In genomic region chr16:53711390-53711789, GRCh38 we compare ENCODE assay signal across 27 cellular contexts.
"Had no signal": no experiment of that assay in that cellular context is flagged by ENCODE, and none has a peak within 500 bp of the region (broad histone marks: within the 10 kb centered on the region; RNA-seq: fewer than 3 reads in every experiment).

No MANE protein-coding gene starts in this region.

- H3K27ac ChIP-seq: brain microvascular endothelial cell, VCaP had no signal

- H3K9me3 Mint-ChIP-seq: activated CD4-positive, alpha-beta memory T cell treated with anti-CD3 and anti-CD28 coated beads for 36 hours; activated naive CD4-positive, alpha-beta T cell treated with anti-CD3 and anti-CD28 coated beads, Interleukin-2, amount 10 ng/mL, durations not matched to agents 7 days and 5 days; activated naive CD4-positive, alpha-beta T cell treated with anti-CD3 and anti-CD28 coated beads, Interleukin-2, amount 50 U/mL, for 72 hours; activated naive CD8-positive, alpha-beta T cell treated with anti-CD3 and anti-CD28 coated beads, Interleukin-2, amount 10 ng/mL, durations not matched to agents 7 days and 5 days; activated T-helper 1 cell treated with anti-CD3 and anti-CD28 coated beads, Interleukin-12 subunit alpha, Interleukin-12 subunit beta, Interleukin-2, Interleukin-4 antibody, amounts not matched to agents 30 ng/mL and 10 ng/mL and 1 ng/mL, durations not matched to agents 14 hours and 24 hours and 36 hours; central memory CD8-positive, alpha-beta T cell; WTC11 had no signal

- H3K27me3 ChIP-seq: brain microvascular endothelial cell had no signal

- H3K4me3 Mint-ChIP-seq: activated CD4-positive, alpha-beta memory T cell treated with anti-CD3 and anti-CD28 coated beads for 36 hours; activated CD8-positive, alpha-beta memory T cell treated with anti-CD3 and anti-CD28 coated beads, Interleukin-2, amount 10 ng/mL, durations not matched to agents 7 days and 5 days; activated CD8-positive, alpha-beta T cell treated with anti-CD3 and anti-CD28 coated beads, Interleukin-2, amount 10 ng/mL, durations not matched to agents 7 days and 5 days; activated naive CD4-positive, alpha-beta T cell treated with anti-CD3 and anti-CD28 coated beads, Interleukin-2, amount 10 ng/mL, durations not matched to agents 7 days and 5 days; activated naive CD8-positive, alpha-beta T cell treated with anti-CD3 and anti-CD28 coated beads, Interleukin-2, amount 10 ng/mL, durations not matched to agents 7 days and 5 days; activated T-helper 1 cell treated with anti-CD3 and anti-CD28 coated beads, Interleukin-12 subunit alpha, Interleukin-12 subunit beta, Interleukin-2, Interleukin-4 antibody, amounts not matched to agents 30 ng/mL and 10 ng/mL and 1 ng/mL, durations not matched to agents 14 hours and 24 hours and 36 hours; central memory CD8-positive, alpha-beta T cell; WTC11 had no signal

- H3K4me1 Mint-ChIP-seq: activated naive CD8-positive, alpha-beta T cell treated with anti-CD3 and anti-CD28 coated beads, Interleukin-2, amount 10 ng/mL, durations not matched to agents 7 days and 5 days had no signal

- H3K36me3 ChIP-seq: brain microvascular endothelial cell had no signal

- H3K36me3 Mint-ChIP-seq: WTC11 had no signal

- FAIRE-seq: bronchial epithelial cell, frontal cortex, TTC549 had no signal

- DNase-seq: activated CD4-positive, alpha-beta memory T cell treated with anti-CD3 and anti-CD28 coated beads for 36 hours; activated CD4-positive, alpha-beta T cell treated with anti-CD3 and anti-CD28 coated beads for 1 hour; activated CD4-positive, alpha-beta T cell treated with anti-CD3 and anti-CD28 coated beads for 48 hours; activated CD8-positive, alpha-beta memory T cell treated with anti-CD3 and anti-CD28 coated beads, Interleukin-2, amount 10 ng/mL, durations not matched to agents 7 days and 5 days; activated CD8-positive, alpha-beta memory T cell treated with anti-CD3 and anti-CD28 coated beads, Interleukin-2, amount 50 U/mL, for 4 hours; activated CD8-positive, alpha-beta T cell treated with anti-CD3 and anti-CD28 coated beads, Interleukin-2, amount 10 ng/mL, durations not matched to agents 7 days and 5 days; activated gamma-delta T cell; activated naive CD4-positive, alpha-beta T cell; activated naive CD4-positive, alpha-beta T cell treated with anti-CD3 and anti-CD28 coated beads, Interleukin-2, amount 10 ng/mL, durations not matched to agents 7 days and 5 days; activated naive CD8-positive, alpha-beta T cell treated with anti-CD3 and anti-CD28 coated beads, Interleukin-2, amount 10 ng/mL, durations not matched to agents 7 days and 5 days; activated T-cell treated with anti-CD3 and anti-CD28 coated beads, Interleukin-2, amount 50 U/mL, for 1 hour; activated T-cell treated with anti-CD3 and anti-CD28 coated beads, Interleukin-2, amount 50 U/mL, for 48 hours; amniotic stem cell; anterior cingulate cortex; brain microvascular endothelial cell; effector CD8-positive, alpha-beta T cell; foreskin fibroblast; head of caudate nucleus; T-helper 2 cell had no signal

- H3K27ac Mint-ChIP-seq: activated CD4-positive, alpha-beta memory T cell treated with anti-CD3 and anti-CD28 coated beads for 36 hours; activated CD8-positive, alpha-beta memory T cell treated with anti-CD3 and anti-CD28 coated beads, Interleukin-2, amount 10 ng/mL, durations not matched to agents 7 days and 5 days; activated CD8-positive, alpha-beta T cell treated with anti-CD3 and anti-CD28 coated beads, Interleukin-2, amount 10 ng/mL, durations not matched to agents 7 days and 5 days; activated naive CD4-positive, alpha-beta T cell treated with anti-CD3 and anti-CD28 coated beads, Interleukin-2, amount 10 ng/mL, durations not matched to agents 7 days and 5 days; activated naive CD4-positive, alpha-beta T cell treated with anti-CD3 and anti-CD28 coated beads, Interleukin-2, amount 50 U/mL, for 72 hours; activated naive CD8-positive, alpha-beta T cell treated with anti-CD3 and anti-CD28 coated beads, Interleukin-2, amount 10 ng/mL, durations not matched to agents 7 days and 5 days; activated T-helper 1 cell treated with anti-CD3 and anti-CD28 coated beads, Interleukin-12 subunit alpha, Interleukin-12 subunit beta, Interleukin-2, Interleukin-4 antibody, amounts not matched to agents 30 ng/mL and 10 ng/mL and 1 ng/mL, durations not matched to agents 14 hours and 24 hours and 36 hours; WTC11 had no signal

- H3K27me3 Mint-ChIP-seq: activated CD4-positive, alpha-beta memory T cell treated with anti-CD3 and anti-CD28 coated beads for 36 hours; activated CD8-positive, alpha-beta memory T cell treated with anti-CD3 and anti-CD28 coated beads, Interleukin-2, amount 10 ng/mL, durations not matched to agents 7 days and 5 days; activated naive CD4-positive, alpha-beta T cell treated with anti-CD3 and anti-CD28 coated beads, Interleukin-2, amount 10 ng/mL, durations not matched to agents 7 days and 5 days; activated naive CD8-positive, alpha-beta T cell treated with anti-CD3 and anti-CD28 coated beads, Interleukin-2, amount 10 ng/mL, durations not matched to agents 7 days and 5 days; central memory CD8-positive, alpha-beta T cell had no signal
